ENCODE assay signal across 26 cellular contexts in the genomic region with DNA sequence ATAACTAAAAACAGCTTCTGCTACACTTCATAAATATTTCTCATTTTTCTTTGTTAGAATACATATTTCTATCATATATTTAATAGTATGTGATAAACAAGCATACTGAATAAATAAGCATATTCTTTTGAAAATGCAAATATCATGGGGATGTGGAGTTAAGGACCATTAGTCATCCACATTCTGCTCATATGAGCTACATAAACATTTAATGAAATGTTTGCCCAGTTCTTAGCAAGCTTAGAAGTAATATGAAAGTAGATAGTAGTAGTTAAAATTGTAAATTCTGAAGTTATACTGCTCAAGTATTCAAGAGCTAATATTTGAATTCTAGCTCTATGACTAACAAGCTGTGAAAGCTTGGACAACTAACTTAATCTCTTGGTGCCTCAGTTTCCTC.
"Had no signal": no experiment of that assay in that cellular context is flagged by ENCODE, and none has a peak within 500 bp of the region (broad histone marks: within the 10 kb centered on the region; RNA-seq: fewer than 3 reads in every experiment).

No MANE protein-coding gene starts in this region.

- H3K36me3 ChIP-seq: esophagus muscularis mucosa, gastroesophageal sphincter, heart left ventricle, left lung, neural progenitor cell, sigmoid colon, spleen, thoracic aorta, tibial nerve, upper lobe of left lung had no signal

- DNase-seq: dermis blood vessel endothelial cell; effector memory CD4-positive, alpha-beta T cell; foreskin keratinocyte; heart left ventricle; left cardiac atrium; left lung; mesendoderm; midbrain; naive thymus-derived CD4-positive, alpha-beta T cell; psoas muscle; right cardiac atrium; sigmoid colon; spleen; stimulated activated CD4-positive, alpha-beta T cell treated with anti-CD3 and anti-CD28 coated beads, Interleukin-4, amount 100 ng/mL, for 4 hours; upper lobe of left lung had no signal

- H2AFZ ChIP-seq: hepatocyte, neural progenitor cell had no signal

- H3K79me2 ChIP-seq: hepatocyte had no signal

- H3K27me3 ChIP-seq: esophagus muscularis mucosa, foreskin keratinocyte, heart left ventricle, left lung, neural progenitor cell, spleen, tibial nerve, upper lobe of left lung had no signal

- H3K27ac ChIP-seq: coronary artery, esophagus muscularis mucosa, foreskin keratinocyte, gastroesophageal sphincter, heart left ventricle, hepatocyte, left lung, neural progenitor cell, psoas muscle, sigmoid colon, skin epidermis, spleen, thoracic aorta, tibial nerve, upper lobe of left lung had no signal

- H3K4me3 ChIP-seq: coronary artery, esophagus muscularis mucosa, gastroesophageal sphincter, heart left ventricle, hepatocyte, left lung, neural progenitor cell, psoas muscle, sigmoid colon, skin epidermis, spleen, thoracic aorta, tibial nerve, upper lobe of left lung had no signal

- H3K4me1 ChIP-seq: esophagus muscularis mucosa, gastroesophageal sphincter, left lung, neural progenitor cell, psoas muscle, sigmoid colon, spleen, upper lobe of left lung had no signal

- H3K9me3 ChIP-seq: esophagus muscularis mucosa, gastroesophageal sphincter, heart left ventricle, left lung, psoas muscle, sigmoid colon, spleen, thoracic aorta, tibial nerve, upper lobe of left lung had no signal

- H3K9ac ChIP-seq: neural progenitor cell had no signal

- H3K4me2 ChIP-seq: hepatocyte, neural progenitor cell had no signal

- FAIRE-seq: endothelial cell of umbilical vein, islet of Langerhans, urothelium cell line had no signal
